Comparison of ENCODE assay signal across 12 cellular contexts in the genomic region with DNA sequence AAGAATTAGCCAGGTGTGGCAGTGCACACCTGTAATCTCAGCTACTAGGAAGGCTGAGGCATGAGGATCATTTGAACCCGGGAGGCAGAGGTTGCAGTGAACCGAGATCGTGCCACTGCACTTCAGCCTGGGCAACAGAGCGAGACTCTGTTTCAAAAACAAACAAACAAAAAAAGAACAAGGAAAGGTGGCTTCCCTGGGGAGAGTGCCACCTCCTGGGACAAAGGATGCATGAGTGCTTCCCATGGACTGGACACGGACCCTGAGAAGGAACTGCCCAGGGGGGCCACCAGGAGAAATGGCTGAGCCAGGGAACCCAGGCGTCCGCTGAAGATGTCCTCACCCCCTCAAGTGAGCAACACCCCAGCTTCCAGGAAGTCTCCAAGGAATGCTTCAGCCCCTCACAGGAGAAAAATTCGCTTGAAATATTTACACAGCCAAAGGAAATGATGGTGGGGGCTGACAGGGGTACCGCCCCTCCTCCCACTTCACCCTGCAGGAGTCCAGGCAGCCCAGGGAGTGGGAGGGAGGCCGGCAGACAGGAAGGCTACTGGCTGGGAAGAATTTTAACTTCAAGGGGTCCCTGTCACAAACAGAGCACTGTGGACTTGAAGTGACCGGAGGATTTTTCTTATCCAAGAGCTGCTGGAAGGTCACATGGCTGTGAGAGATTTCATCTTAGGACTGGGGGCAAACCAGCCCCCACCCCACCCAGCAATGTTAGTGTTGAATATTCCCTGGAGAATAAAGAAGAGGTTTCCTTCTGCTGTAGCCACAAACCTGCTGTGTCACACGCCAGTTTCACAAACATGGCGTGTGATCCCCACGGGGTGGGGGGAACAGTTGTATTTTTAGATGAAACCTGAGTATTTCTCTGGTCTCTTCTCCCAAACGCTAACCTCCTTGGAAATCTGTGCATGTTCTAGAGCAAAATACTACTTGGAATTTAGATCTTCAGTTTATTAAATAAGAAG.
DNase-seq lines count a peak whose midpoint lies in the region; ATAC-seq and TF ChIP-seq lines count a peak whose summit lies in the region.
"Had no signal": no experiment of that assay in that cellular context is flagged by ENCODE, and none has a peak within 500 bp of the region (broad histone marks: within the 10 kb centered on the region; RNA-seq: fewer than 3 reads in every experiment).

No MANE protein-coding gene starts in this region.

- peak; percentile 15 for DNase-seq in DMS53 (lab: John Stamatoyannopoulos, UW)
- DNase-seq in DMS53 treated with DMSO at 0.1 percent for 48 hours (lab: John Stamatoyannopoulos, UW; ENCODE audit: unreplicated experiment) = no peak
- peak; percentile 95 for DNase-seq in islet precursor cell
- DNase-seq in thoracic aorta (ENCODE audit: low spot score) = no peak
- no peak for DNase-seq in activated naive CD4-positive, alpha-beta T cell treated with Interleukin-2 at 50 U/mL for 16 hours
- DNase-seq in stimulated activated naive CD4-positive, alpha-beta T cell treated with Interleukin-2 at 50 U/mL for 16 hours (lab: John Stamatoyannopoulos, UW) = no peak
- DNase-seq in lower leg skin (ENCODE audit: low spot score in 2 of 2) = no peak
- DNase-seq: activated naive CD8-positive, alpha-beta T cell treated with anti-CD3 and anti-CD28 coated beads, Interleukin-2, amount 50 U/mL, for 24 hours; lower lobe of right lung; SW 1271 had no signal

- no peak for TF ChIP-seq POLR2A in lower leg skin (IDR thresholded peaks at IDR 0.05)

- no peaks in the 10 kb centered on the region for H3K9me3 ChIP-seq in thoracic aorta
- H3K9me3 ChIP-seq: lower lobe of right lung had no signal

- no peaks in the 10 kb centered on the region for H3K36me3 ChIP-seq in thoracic aorta
- H3K36me3 ChIP-seq: lower lobe of right lung had no signal

- H3K27ac ChIP-seq in angular gyrus (ENCODE audit: low read depth, low read length) = peak overlapping the region; percentile 29
- H3K27ac ChIP-seq in thoracic aorta = peak overlapping the region; percentile 62 to 84
- H3K27ac ChIP-seq: 22Rv1, lower lobe of right lung had no signal

- H3K4me3 ChIP-seq in thoracic aorta (peak overlapping the region; percentile 45), lower leg skin (ENCODE audit: low read depth, poor library complexity, severe bottlenecking) (no peak overlapping the region)
- H3K4me3 ChIP-seq: lower lobe of right lung had no signal

- 58 to 60% methylated on average over 15 of the region's 15 CpGs for WGBS in lower leg skin, 2 donors

- ATAC-seq in thoracic aorta (ENCODE audit: insufficient number of reproducible peaks, low FRiP score, low read depth) = no peak
- ATAC-seq: activated naive CD8-positive, alpha-beta T cell treated with anti-CD3 and anti-CD28 coated beads, Interleukin-2, amount 50 U/mL, for 24 hours; lower lobe of right lung had no signal

- TF ChIP-seq CTCF in thoracic aorta (IDR thresholded peaks at IDR 0.05) = no peak
- TF ChIP-seq CTCF in lower leg skin (IDR thresholded peaks at IDR 0.05) = no peak

- no peaks in the 10 kb centered on the region for H3K27me3 ChIP-seq in thoracic aorta (replicated peaks; ENCODE audit: insufficient read depth)

- intact Hi-C loops in lower leg skin (cut with DNase I; ENCODE audit: low total_unique reads) = no loop called here

- peaks cover 15 to 57% of the 10 kb centered on the region in 2 donors for H3K4me1 ChIP-seq in thoracic aorta (ENCODE audit: control insufficient read depth in 1 of 2, low read depth in 2 of 2)
- H3K4me1 ChIP-seq: lower lobe of right lung had no signal

Comparison
In these comparisons a context has a peak if more than half of its experiments do, and no peak if none do; other contexts are left out.
1. DNase-seq: peak in DMS53 (single experiment) and islet precursor cell (single experiment); none in DMS53 treated with DMSO at 0.1 percent for 48 hours (single experiment), thoracic aorta (single experiment), activated naive CD4-positive, alpha-beta T cell treated with Interleukin-2 at 50 U/mL for 16 hours (single experiment), stimulated activated naive CD4-positive, alpha-beta T cell treated with Interleukin-2 at 50 U/mL for 16 hours (single experiment) and lower leg skin (0 of 2).